Comparison of ENCODE assay signal across 8 cellular contexts in the genomic region with DNA sequence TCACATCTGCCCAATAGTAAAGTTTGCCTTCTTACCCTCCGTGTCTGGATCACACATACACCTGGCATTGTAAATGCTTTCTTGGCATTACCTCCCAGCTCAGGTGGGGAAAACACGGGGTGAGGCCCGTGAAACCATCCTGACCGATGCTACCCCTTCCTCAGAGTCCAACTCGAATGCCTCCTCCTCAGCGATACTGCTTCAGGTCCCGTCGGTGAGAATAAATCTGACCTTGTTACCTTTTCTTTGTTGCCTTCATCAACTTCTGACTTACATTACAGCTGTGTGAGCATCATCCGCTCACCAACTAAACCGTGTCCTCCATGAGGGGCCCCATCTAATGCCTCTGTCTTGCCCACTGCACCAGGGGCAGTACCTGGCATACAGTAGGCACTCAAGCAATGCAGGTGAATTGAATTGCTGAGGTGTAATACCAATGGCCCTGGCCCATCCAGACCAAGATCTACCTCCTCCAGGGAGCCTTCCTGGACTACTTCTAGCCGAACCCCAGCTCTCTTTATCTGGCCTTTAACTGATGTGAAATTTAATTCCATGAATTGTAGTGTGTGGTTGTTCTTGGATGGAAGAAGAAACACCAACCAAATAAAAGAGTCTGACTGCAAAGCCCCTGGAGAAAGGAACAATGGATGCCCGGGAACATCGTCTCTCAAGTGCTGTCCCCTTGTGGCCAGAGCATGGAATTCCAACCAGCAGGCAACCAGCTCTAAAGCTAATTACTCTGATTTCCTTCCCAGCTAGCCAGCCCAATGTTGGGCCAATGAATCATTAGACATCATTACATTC.
DNase-seq lines count a peak whose midpoint lies in the region; ATAC-seq, FAIRE-seq and TF ChIP-seq lines count a peak whose summit lies in the region.

No MANE protein-coding gene starts in this region.

- peaks cover 30% of the 10 kb centered on the region for H3K27me3 Mint-ChIP-seq in astrocyte (ENCODE audit: low read depth, unreplicated experiment)

- CTCF ChIA-PET in A549 (lab: Yijun Ruan, JAX) (interaction anchor here (0.6 to 4.8 kb wide), 46 partner anchors 8 to 558 kb away, joined by 3 to 41 read pairs (median 4); no protein-coding TSS in a partner anchor), GM10248 (lab: Yijun Ruan, JAX) (interaction anchor here (0.8 to 4.9 kb wide), 25 partner anchors 8 to 862 kb away, joined by 3 to 47 read pairs (median 4); no protein-coding TSS in a partner anchor)

- 72% methylated on average over 13 of the region's 13 CpGs for WGBS in A549 (ENCODE audit: missing lambda C conversion rate)

- no peak overlapping the region for H3K9ac ChIP-seq in astrocyte (ENCODE audit: low read length)

- H3K4me1 ChIP-seq in A549 (peaks cover 8% of the 10 kb centered on the region), astrocyte (ENCODE audit: insufficient read depth, low read length) (peaks cover 7% of the 10 kb centered on the region), tibial artery (peaks cover 0 to 6% (median 0%) of the 10 kb centered on the region in 4 donors)

- H3K4me2 ChIP-seq in A549 (no peak overlapping the region), astrocyte (ENCODE audit: low read length) (no peak overlapping the region)

- H3K36me3 ChIP-seq in astrocyte (ENCODE audit: insufficient read depth, low read length) (no peaks in the 10 kb centered on the region), tibial artery (no peaks in the 10 kb centered on the region)

- FAIRE-seq in A549 (lab: Jason Lieb, UNC): no peak
- no peak for FAIRE-seq in astrocyte (lab: Jason Lieb, UNC)

- H4K20me1 ChIP-seq in astrocyte (ENCODE audit: insufficient read depth, low read length): no peaks in the 10 kb centered on the region

- TF ChIP-seq CTCF in A549 (IDR thresholded peaks at IDR 0.05) (peak; percentile 76), GM10248 (IDR thresholded peaks at IDR 0.05; ENCODE audit: control extremely low read depth, extremely low read depth, low read depth, missing control alignments) (peak; percentile 58), astrocyte (IDR thresholded peaks at IDR 0.05; ENCODE audit: insufficient read depth, low read depth, low read length) (peak; percentile 99), tibial artery (IDR thresholded peaks at IDR 0.05) (peak; percentile 83 to 85)

- no peaks in the 10 kb centered on the region for H3K9me3 ChIP-seq in A549
- H3K9me3 ChIP-seq in astrocyte (ENCODE audit: insufficient read depth, low read depth, low read length): no peaks in the 10 kb centered on the region
- no peaks in the 10 kb centered on the region for H3K9me3 ChIP-seq in tibial artery

- TF ChIP-seq EP300 in A549 (IDR thresholded peaks at IDR 0.05): no peak

- H3K9me3 Mint-ChIP-seq in astrocyte (ENCODE audit: unreplicated experiment): peaks cover 11% of the 10 kb centered on the region

- DNase-seq in A549 (ENCODE audit: low read depth in 1 of 2, low spot score in 1 of 2): peak; percentile 56 to 57
- peak; percentile 43 for DNase-seq in GM10248 (ENCODE audit: extremely low spot score)
- DNase-seq in NCI-H2107 (lab: John Stamatoyannopoulos, UW): peak; percentile 1
- no peak for DNase-seq in astrocyte (ENCODE audit: low read depth)
- peak; percentile 66 for DNase-seq in inferior parietal cortex (ENCODE audit: extremely low spot score)
- DNase-seq in tibial artery: peak in 1 of 2 donors; percentile 62

- H3K27me3 ChIP-seq in astrocyte (ENCODE audit: insufficient read depth, low read length) (no peaks in the 10 kb centered on the region), tibial artery (no peaks in the 10 kb centered on the region)

- peak in 1 of 2 experiments; percentile 76; a peak in 3 of 6 replicates for ATAC-seq in A549
- no peak for ATAC-seq in HG02885 (IDR thresholded peaks at IDR 0.05; ENCODE audit: poor library complexity, unreplicated experiment)
- no peak for ATAC-seq in HG03571 (IDR thresholded peaks at IDR 0.05; ENCODE audit: unreplicated experiment)

- H3K27ac Mint-ChIP-seq in astrocyte (ENCODE audit: unreplicated experiment): no peak overlapping the region

- intact Hi-C loops in tibial artery (cut with DNase I; ENCODE audit: low total_unique reads): loop anchor here (5.0 kb wide), 2 partner anchors 90 to 430 kb away; no protein-coding TSS in a partner anchor

- peaks cover 2% of the 10 kb centered on the region for H3K4me1 Mint-ChIP-seq in astrocyte (ENCODE audit: low read depth, unreplicated experiment)

- peaks cover 3% of the 10 kb centered on the region for H3K36me3 Mint-ChIP-seq in astrocyte (ENCODE audit: low read depth, unreplicated experiment)

- H2AFZ ChIP-seq in astrocyte (ENCODE audit: low read depth, low read length): no peak overlapping the region

- no peak overlapping the region for H3K4me3 Mint-ChIP-seq in astrocyte (ENCODE audit: unreplicated experiment)

- H3K27ac ChIP-seq in A549: peak overlapping the region; percentile 42 to 70
- H3K27ac ChIP-seq in astrocyte (ENCODE audit: low read depth, low read length): no peak overlapping the region
- no peak overlapping the region for H3K27ac ChIP-seq in tibial artery

- no peak for TF ChIP-seq POLR2A in A549 (IDR thresholded peaks at IDR 0.05; ENCODE audit: low read length)

- POLR2A ChIA-PET in A549 (lab: Yijun Ruan, JAX): interaction anchor here (0.8 to 1.2 kb wide), 2 partner anchors 314 to 367 kb away, joined by 3 to 4 read pairs; no protein-coding TSS in a partner anchor
- POLR2A ChIA-PET in GM10248 (lab: Yijun Ruan, JAX): no interaction called here

- H3K4me3 ChIP-seq in A549 (no peak overlapping the region), astrocyte (ENCODE audit: insufficient read depth, low read depth, low read length) (no peak overlapping the region), tibial artery (no peak overlapping the region)

- TF ChIP-seq RAD21 in A549 (conservative IDR thresholded peaks at IDR 0.05 in 1 of 2, IDR thresholded peaks at IDR 0.05 in 1 of 2): peak; percentile 83 to 89

- H3K79me2 ChIP-seq in astrocyte (ENCODE audit: insufficient read depth, low read length): no peaks in the 10 kb centered on the region

TF ChIP-seq in A549, 52 proteins besides CTCF, POLR2A, EP300 and RAD21:
- TF ChIP-seq SMC3 (IDR thresholded peaks at IDR 0.05): peak; percentile 89
- TF ChIP-seq ZFP36 (IDR thresholded peaks at IDR 0.05; ENCODE audit: borderline replicate concordance, partially characterized antibody): peak; percentile 91
- TF ChIP-seq HDAC2 (IDR thresholded peaks at IDR 0.05): no peak

Comparison
In these comparisons a context has a peak if more than half of its experiments do, and no peak if none do; other contexts are left out.
1. H3K27ac ChIP-seq: peak in A549 (2 of 2); none in astrocyte (single experiment) and tibial artery (0 of 2).
2. Peak in every context shown above with its lines, with median percentiles within 50 percentile points of each other: CTCF ChIP-seq.